ENCODE assay signal across 18 cellular contexts in the genomic region with DNA sequence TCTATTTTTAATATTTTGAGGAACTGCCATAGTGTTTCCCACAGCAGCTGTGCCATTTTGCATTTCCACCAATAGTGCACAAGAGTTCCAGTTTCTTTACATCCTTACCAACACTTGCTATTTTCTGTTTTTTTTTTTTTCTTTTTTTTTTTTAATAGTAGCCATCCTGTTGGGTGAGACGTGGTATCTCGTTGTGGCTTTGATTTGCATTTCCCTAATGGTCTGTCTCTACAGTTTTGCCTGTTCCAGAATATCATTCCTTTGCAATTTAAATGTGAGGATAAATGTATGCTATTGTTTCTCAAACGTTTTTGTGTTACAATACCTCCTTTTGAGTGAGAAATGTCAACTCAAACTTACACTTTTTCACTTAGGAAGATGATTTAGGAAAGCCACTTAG. TPM values are rescaled to one million over a fixed set of nuclear protein-coding genes. Genes with fewer than 3 reads are reported as not detected.
"Had no signal": no experiment of that assay in that cellular context is flagged by ENCODE, and none has a peak within 500 bp of the region (broad histone marks: within the 10 kb centered on the region; RNA-seq: fewer than 3 reads in every experiment).

No MANE protein-coding gene starts in this region.

- H3K4me3 ChIP-seq: coronary artery, heart left ventricle, psoas muscle, right lobe of liver, spleen, thoracic aorta, transverse colon had no signal

- H3K9me3 ChIP-seq: heart left ventricle, psoas muscle, right lobe of liver, spleen, thoracic aorta, transverse colon had no signal

- H3K27ac ChIP-seq: coronary artery, heart left ventricle, psoas muscle, right lobe of liver, spleen, thoracic aorta, transverse colon had no signal

- H3K27me3 ChIP-seq: heart left ventricle, right lobe of liver, spleen, transverse colon had no signal

- DNase-seq: effector CD8-positive, alpha-beta T cell; heart left ventricle; kidney glomerular epithelial cell; mammary epithelial cell; naive thymus-derived CD4-positive, alpha-beta T cell; nephron progenitor cell; psoas muscle; retina; right lobe of liver; spleen; stimulated activated CD4-positive, alpha-beta T cell treated with anti-CD3 and anti-CD28 coated beads, Interleukin-15, amount 100 ng/mL, for 24 hours; stimulated activated CD4-positive, alpha-beta T cell treated with anti-CD3 and anti-CD28 coated beads, Interleukin-1b, Interleukin-23, amount 100 ng/mL, for 48 hours; stimulated activated CD4-positive, alpha-beta T cell treated with anti-CD3 and anti-CD28 coated beads, Interleukin-4, amount 100 ng/mL, for 24 hours; transverse colon had no signal

- ATAC-seq: heart left ventricle; naive thymus-derived CD4-positive, alpha-beta T cell; psoas muscle; right lobe of liver; stimulated activated memory B cell treated with anti-CD40 and anti-IgM and Interleukin-4, amounts not matched to agents 10 μg/mL and 1 μg/mL and 100 μg/mL, for 72 hours had no signal

RNA-seq across cellular contexts. Expression of gene PSTPIP1, which starts 41.0 kb away (rescaled TPM):
- total RNA-seq: glomerular endothelial cell had no signal
